1 cellular context compared by ENCODE assay signal in the genomic region with DNA sequence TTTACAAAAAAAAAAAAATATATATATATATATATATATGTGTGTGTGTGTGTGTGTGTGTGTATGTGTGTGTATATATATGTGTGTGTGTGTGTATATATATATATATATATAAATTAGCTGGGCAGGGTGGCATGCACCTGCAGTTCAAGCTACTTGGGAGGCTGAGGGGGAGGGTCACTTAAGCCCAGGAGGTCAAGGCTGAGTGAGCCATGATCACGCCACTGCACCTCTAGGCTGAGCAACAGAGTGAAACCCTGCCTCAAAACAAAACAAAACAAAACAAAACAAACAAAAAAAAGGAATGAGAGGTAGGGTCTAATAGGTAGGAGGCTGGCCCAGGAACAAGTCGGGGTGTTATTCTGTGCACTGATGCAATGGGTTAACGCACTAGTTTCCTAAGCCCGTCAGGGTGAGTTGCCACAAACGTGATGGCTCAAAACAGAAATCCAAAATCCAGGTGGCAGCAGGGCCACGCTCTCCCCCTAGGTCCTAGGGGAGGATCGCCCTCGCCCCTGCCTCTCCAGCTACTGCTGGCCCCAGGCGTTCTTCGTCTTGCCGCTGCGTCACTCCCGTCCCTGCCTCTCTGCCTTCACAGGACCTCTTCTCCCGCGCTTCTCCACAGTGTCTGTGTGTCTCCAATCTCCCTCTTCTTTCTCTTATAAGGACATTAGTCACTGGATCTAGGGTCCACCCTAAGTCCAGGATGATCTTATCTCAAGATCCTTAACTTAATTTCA.
TF ChIP-seq lines count a peak whose summit lies in the region.

No MANE protein-coding gene starts in this region.

TF ChIP-seq in SK-N-SH treated with all-trans-retinoic acid at 6 μM for 48 hours, 23 proteins besides CTCF, POLR2A, EP300 and RAD21:
- TF ChIP-seq ZC3H10 (CRISPR knock-in tag; IDR thresholded peaks at IDR 0.05): 0 out of 2 replicates have a peak, but pooled peaks have one; percentile 79
